ENCODE assay signal across 17 cellular contexts in the genomic region with DNA sequence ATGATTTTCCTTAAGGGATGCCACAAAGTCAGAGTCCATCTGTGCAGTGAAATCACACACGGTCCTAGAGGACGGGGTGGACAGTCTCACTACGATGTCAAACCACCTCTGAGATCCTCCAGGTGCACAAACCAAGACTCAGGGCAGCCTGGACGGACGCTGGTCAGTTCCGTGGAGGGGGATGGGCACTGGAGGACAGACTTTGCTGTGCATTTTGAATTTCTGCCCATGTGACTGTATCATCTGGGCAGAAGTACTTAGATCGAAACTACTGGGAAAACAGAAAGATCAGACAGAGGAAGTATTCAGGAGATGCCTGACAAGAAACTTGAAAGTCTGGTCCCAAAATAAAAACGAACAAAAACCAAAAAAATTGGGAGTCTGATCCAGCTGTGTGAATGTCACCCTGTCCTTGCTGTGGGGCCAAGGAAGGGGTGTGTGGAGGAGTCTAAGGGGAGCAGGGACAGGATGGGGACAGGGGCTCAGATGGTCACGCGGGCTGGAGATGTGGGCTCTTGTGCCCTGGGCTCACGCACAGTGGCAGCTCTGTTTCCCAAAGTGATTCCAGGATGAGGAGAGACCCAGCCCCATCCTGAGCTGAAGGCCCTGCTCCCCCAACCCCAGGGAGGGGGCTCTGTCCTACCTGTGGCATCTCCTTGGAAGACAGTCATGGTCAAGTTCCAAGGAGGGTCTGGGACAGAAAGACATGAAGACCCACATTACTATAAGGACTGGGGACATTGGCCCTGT. TPM values are rescaled to one million over a fixed set of nuclear protein-coding genes. Genes with fewer than 3 reads are reported as not detected.
DNase-seq lines count a peak whose midpoint lies in the region; ATAC-seq and TF ChIP-seq lines count a peak whose summit lies in the region.
"Had no signal": no experiment of that assay in that cellular context is flagged by ENCODE, and none has a peak within 500 bp of the region (broad histone marks: within the 10 kb centered on the region; RNA-seq: fewer than 3 reads in every experiment).

No MANE protein-coding gene starts in this region.

- H3K9me3 ChIP-seq in duodenal mucosa (ENCODE audit: control insufficient read depth in 1 of 2, low read length in 2 of 2) (no peaks in the 10 kb centered on the region), heart right ventricle (no peaks in the 10 kb centered on the region)
- H3K9me3 ChIP-seq: A549 had no signal

- H3K36me3 Mint-ChIP-seq in activated T-cell treated with anti-CD3 and anti-CD28 coated beads, Interleukin-2, amount 50 U/mL, for 24 hours (ENCODE audit: low read depth), result peaks cover 5% of the 10 kb centered on the region
- H3K36me3 Mint-ChIP-seq in activated T-cell treated with anti-CD3 and anti-CD28 coated beads, Interleukin-2, amount 50 U/mL, for 4 hours (ENCODE audit: insufficient read depth), result no peaks in the 10 kb centered on the region
- H3K36me3 Mint-ChIP-seq: CD14-positive monocyte had no signal

- no peak overlapping the region for H3K4me3 Mint-ChIP-seq in activated T-cell treated with anti-CD3 and anti-CD28 coated beads, Interleukin-2, amount 50 U/mL, for 24 hours
- H3K4me3 Mint-ChIP-seq in activated T-cell treated with anti-CD3 and anti-CD28 coated beads, Interleukin-2, amount 50 U/mL, for 4 hours, result no peak overlapping the region

- H3K27me3 ChIP-seq in duodenal mucosa (ENCODE audit: control insufficient read depth in 1 of 2, insufficient read depth in 2 of 2, low read length in 2 of 2) (peaks cover 0 to 7% of the 10 kb centered on the region in 2 donors), heart right ventricle (peaks cover 0 to 52% (median 31%) of the 10 kb centered on the region in 7 donors)

- H3K9ac ChIP-seq in duodenal mucosa (ENCODE audit: low read depth in 1 of 2, low read length in 2 of 2), result no peak overlapping the region

- H3K4me1 ChIP-seq in duodenal mucosa (ENCODE audit: control insufficient read depth in 1 of 2, insufficient read depth in 2 of 2, low read length in 2 of 2), result peaks cover 0 to 9% of the 10 kb centered on the region in 2 donors
- peaks cover 0 to 11% (median 0%) of the 10 kb centered on the region in 9 donors for H3K4me1 ChIP-seq in heart right ventricle
- H3K4me1 ChIP-seq: A549 had no signal

- peaks cover 2% of the 10 kb centered on the region for H3K9me3 Mint-ChIP-seq in activated T-cell treated with anti-CD3 and anti-CD28 coated beads, Interleukin-2, amount 50 U/mL, for 24 hours
- no peaks in the 10 kb centered on the region for H3K9me3 Mint-ChIP-seq in activated T-cell treated with anti-CD3 and anti-CD28 coated beads, Interleukin-2, amount 50 U/mL, for 4 hours

- H3K4me1 Mint-ChIP-seq in activated T-cell treated with anti-CD3 and anti-CD28 coated beads, Interleukin-2, amount 50 U/mL, for 24 hours (ENCODE audit: low read depth), result peaks cover 7% of the 10 kb centered on the region
- no peaks in the 10 kb centered on the region for H3K4me1 Mint-ChIP-seq in activated T-cell treated with anti-CD3 and anti-CD28 coated beads, Interleukin-2, amount 50 U/mL, for 4 hours (ENCODE audit: low read depth)

- WGBS in heart right ventricle, 2 donors, result 71 to 76% methylated on average over 11 of the region's 11 CpGs

- H3K4me3 ChIP-seq in duodenal mucosa (ENCODE audit: low read depth in 1 of 2, low read length in 2 of 2) (no peak overlapping the region), heart right ventricle (peak overlapping the region in 1 of 10 donors; percentile 16)
- H3K4me3 ChIP-seq: A549 had no signal

- ATAC-seq in activated T-cell treated with anti-CD3 and anti-CD28 coated beads, Interleukin-2, amount 50 U/mL, for 4 hours, result no peak
- ATAC-seq in HG02973 (IDR thresholded peaks at IDR 0.05; ENCODE audit: unreplicated experiment), result no peak
- ATAC-seq in heart right ventricle, result no peak
- ATAC-seq: A549 had no signal

- H3K27ac ChIP-seq in duodenal mucosa (ENCODE audit: low read depth, low read length), result peak overlapping the region; percentile 10
- H3K27ac ChIP-seq in heart right ventricle, result peak overlapping the region in 1 of 10 donors; percentile 53
- H3K27ac ChIP-seq: A549 had no signal

- DNase-seq in activated T-cell treated with anti-CD3 and anti-CD28 coated beads, Interleukin-2, amount 50 U/mL, for 24 hours, result peak; percentile 22
- no peak for DNase-seq in activated T-cell treated with anti-CD3 and anti-CD28 coated beads, Interleukin-2, amount 50 U/mL, for 4 hours
- peak; percentile 76 for DNase-seq in posterior vena cava (ENCODE audit: low spot score)
- DNase-seq in LoVo (ENCODE audit: low spot score), result no peak
- DNase-seq in heart right ventricle, result no peak
- DNase-seq: COR-L47, DMS153, H7, MM.1S, NCI-H1436, NCI-H2029 treated with DMSO at 0.1 percent for 48 hours, NCI-H510A treated with DMSO at 0.1 percent for 48 hours, OCI-M1 had no signal

- no peak overlapping the region for H3K27ac Mint-ChIP-seq in activated T-cell treated with anti-CD3 and anti-CD28 coated beads, Interleukin-2, amount 50 U/mL, for 24 hours

- TF ChIP-seq CTCF in heart right ventricle (IDR thresholded peaks at IDR 0.05), result no peak

- H3K36me3 ChIP-seq in duodenal mucosa (ENCODE audit: control insufficient read depth in 1 of 2, insufficient read depth in 2 of 2, low read length in 2 of 2), result no peaks in the 10 kb centered on the region
- H3K36me3 ChIP-seq in heart right ventricle, result no peaks in the 10 kb centered on the region

- peaks cover 38% of the 10 kb centered on the region for H3K27me3 Mint-ChIP-seq in activated T-cell treated with anti-CD3 and anti-CD28 coated beads, Interleukin-2, amount 50 U/mL, for 24 hours
- peaks cover 13% of the 10 kb centered on the region for H3K27me3 Mint-ChIP-seq in activated T-cell treated with anti-CD3 and anti-CD28 coated beads, Interleukin-2, amount 50 U/mL, for 4 hours (ENCODE audit: low read depth)

- intact Hi-C loops in posterior vena cava (cut with DNase I) (loop anchor here in 1 of 2 donors (5.0 kb wide), 1 partner anchor 1876 kb away; the partner anchor contains the start of gene ZNF845), heart right ventricle (cut with DNase I) (no loop called here)

RNA-seq across cellular contexts. Expression of gene SIGLEC8, which starts 1.5 kb away (rescaled TPM):
- not detected for total RNA-seq in activated T-cell treated with anti-CD3 and anti-CD28 coated beads, Interleukin-2, amount 50 U/mL, for 4 hours
- under 1 TPM; 0.19 to 0.42 TPM for total RNA-seq in posterior vena cava
- under 1 TPM in 4 of 10 donors, not detected in 6; 0.13 to 0.95 (median 0.19) TPM for total RNA-seq in heart right ventricle
- not detected for polyA plus RNA-seq in heart right ventricle
- total RNA-seq: H7 had no signal
- polyA plus RNA-seq: A549, CD14-positive monocyte had no signal

RNA-seq across cellular contexts. Expression of gene CEACAM18, which starts 21.6 kb away (rescaled TPM):
- total RNA-seq in activated T-cell treated with anti-CD3 and anti-CD28 coated beads, Interleukin-2, amount 50 U/mL, for 4 hours, result not detected
- total RNA-seq in posterior vena cava (not detected), heart right ventricle (not detected)
- polyA plus RNA-seq in heart right ventricle, result not detected
- total RNA-seq: H7 had no signal
- polyA plus RNA-seq: A549, CD14-positive monocyte had no signal

RNA-seq across cellular contexts. Expression of gene SIGLEC10, which starts 39.3 kb away (rescaled TPM):
- total RNA-seq in activated T-cell treated with anti-CD3 and anti-CD28 coated beads, Interleukin-2, amount 50 U/mL, for 4 hours, result under 1 TPM; 0.43 to 0.63 (median 0.53) TPM
- 10 to 100 TPM in 1 of 2 donors, 1 to 10 TPM in 1; 3.3 to 13.5 TPM for total RNA-seq in posterior vena cava
- 1 to 10 TPM in 3 of 10 donors, under 1 TPM in 7; 0.17 to 4.2 (median 0.82) TPM for total RNA-seq in heart right ventricle
- 1 to 10 TPM in 1 of 2 donors, under 1 TPM in 1; 0.22 to 1.8 TPM for polyA plus RNA-seq in heart right ventricle
- total RNA-seq: H7 had no signal
- polyA plus RNA-seq: A549 had no signal

RNA-seq across cellular contexts. Expression of gene SIGLEC12, which starts 44.9 kb away (rescaled TPM):
- total RNA-seq in activated T-cell treated with anti-CD3 and anti-CD28 coated beads, Interleukin-2, amount 50 U/mL, for 4 hours, result 1 to 10 TPM in 1 of 3 donors, under 1 TPM in 1, not detected in 1; 0.51 to 1.3 TPM
- total RNA-seq in posterior vena cava, result under 1 TPM; 0.42 to 1.00 TPM
- total RNA-seq in heart right ventricle, result under 1 TPM in 1 of 10 donors, not detected in 9; 0.70 TPM
- polyA plus RNA-seq in heart right ventricle, result under 1 TPM in 1 of 2 donors, not detected in 1; 0.10 TPM
- total RNA-seq: H7 had no signal
- polyA plus RNA-seq: A549 had no signal

Comparison
In these comparisons a context has a peak if more than half of its experiments do, and no peak if none do; other contexts are left out.
1. DNase-seq: peak in activated T-cell treated with anti-CD3 and anti-CD28 coated beads, Interleukin-2, amount 50 U/mL, for 24 hours (single experiment) and posterior vena cava (single experiment); none in activated T-cell treated with anti-CD3 and anti-CD28 coated beads, Interleukin-2, amount 50 U/mL, for 4 hours (single experiment), LoVo (single experiment) and heart right ventricle (0 of 2).